8 cellular contexts compared by ENCODE assay signal in the genomic region with DNA sequence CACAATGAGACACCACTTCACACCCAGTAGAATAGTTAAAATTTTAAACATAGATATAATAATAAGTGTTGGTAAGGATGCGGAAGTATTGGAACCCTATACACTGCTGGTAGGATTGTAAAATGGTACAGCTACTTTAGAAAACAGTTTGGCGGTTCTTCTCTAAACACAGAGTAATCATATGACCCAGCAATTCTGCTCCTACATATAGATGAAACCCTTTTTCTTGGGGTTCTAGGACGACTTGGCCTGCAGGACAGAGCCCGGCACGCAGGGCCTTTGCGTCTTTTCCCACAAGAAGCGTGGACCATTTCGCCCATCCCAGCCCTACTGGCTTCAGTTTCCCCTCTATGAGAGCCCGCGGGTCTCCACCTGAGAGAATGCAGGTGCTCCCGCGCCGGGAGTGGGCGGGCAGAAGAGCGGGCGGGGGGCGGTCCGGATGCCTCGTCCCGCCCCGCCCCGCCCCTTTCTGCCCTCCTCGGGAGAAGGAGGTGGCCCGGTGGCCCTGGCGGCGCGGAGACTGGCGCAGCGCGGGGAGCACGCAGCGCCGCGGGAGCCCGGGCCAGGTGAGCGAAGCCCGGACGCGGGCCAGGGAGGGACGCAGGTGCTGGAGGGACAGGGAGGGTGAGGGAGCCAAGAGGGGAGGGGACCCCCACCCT. TPM values are rescaled to one million over a fixed set of nuclear protein-coding genes. Genes with fewer than 3 reads are reported as not detected.
A peak's percentile ranks its signal among the peaks of the same experiment; 100 is the strongest.
DNase-seq lines count a peak whose midpoint lies in the region; ATAC-seq and TF ChIP-seq lines count a peak whose summit lies in the region.

A gene (plus strand): TSS at position 508 of the 659 bp plus-strand sequence. CDS start 3,077 bp downstream, outside the sequence.

- H3K27me3 ChIP-seq in left ventricle myocardium inferior (ENCODE audit: low read depth), result peaks cover 35% of the 10 kb centered on the region
- H3K27me3 ChIP-seq in upper lobe of right lung, result peaks cover 25% of the 10 kb centered on the region

- no peak for DNase-seq in left ventricle myocardium inferior
- DNase-seq in Right ventricle myocardium inferior (ENCODE audit: missing footprints), result no peak
- peak; percentile 76 for DNase-seq in activated effector memory CD4-positive, alpha-beta T cell treated with anti-CD3 and anti-CD28 coated beads, Interleukin-2, amount 50 U/mL, for 16 hours
- no peak for DNase-seq in memory B cell (ENCODE audit: low spot score in 2 of 2)
- peak; percentile 72 for DNase-seq in upper lobe of right lung
- DNase-seq in cortex of kidney (lab: John Stamatoyannopoulos, UW), result no peak
- no peak for DNase-seq in KG1 (lab: John Stamatoyannopoulos, UW)

- no peak for ATAC-seq in Right ventricle myocardium inferior
- peak; percentile 55 for ATAC-seq in memory B cell (ENCODE audit: low read depth)
- peak; percentile 72 for ATAC-seq in upper lobe of right lung
- ATAC-seq in GM21786 (IDR thresholded peaks at IDR 0.05; ENCODE audit: unreplicated experiment), result no peak

- peak within 1 kb of the TSS; percentile 46 for H3K4me3 ChIP-seq in left ventricle myocardium inferior
- peak within 1 kb of the TSS; percentile 13 for H3K4me3 ChIP-seq in upper lobe of right lung

- H3K4me3 Mint-ChIP-seq in memory B cell, result no peak within 1 kb of the TSS

- peaks cover 4% of the 10 kb centered on the region for H3K9me3 Mint-ChIP-seq in memory B cell

- H3K36me3 ChIP-seq in left ventricle myocardium inferior, result no peaks in the 10 kb centered on the region
- H3K36me3 ChIP-seq in upper lobe of right lung, result no peaks in the 10 kb centered on the region

- no peak for TF ChIP-seq CTCF in left ventricle myocardium inferior (IDR thresholded peaks at IDR 0.05; ENCODE audit: borderline replicate concordance)
- no peak for TF ChIP-seq CTCF in upper lobe of right lung (IDR thresholded peaks at IDR 0.05)

- H3K27ac Mint-ChIP-seq in memory B cell, result no peak within 1 kb of the TSS

- H3K27me3 Mint-ChIP-seq in memory B cell, result peaks cover 7% of the 10 kb centered on the region

- H3K4me1 ChIP-seq in left ventricle myocardium inferior (peaks cover 5% of the 10 kb centered on the region), upper lobe of right lung (no peaks in the 10 kb centered on the region)

- H3K36me3 Mint-ChIP-seq in memory B cell, result peaks cover 2% of the 10 kb centered on the region

- H3K9me3 ChIP-seq in left ventricle myocardium inferior (replicated peaks) (peaks cover 9% of the 10 kb centered on the region), upper lobe of right lung (no peaks in the 10 kb centered on the region)

- H3K4me1 Mint-ChIP-seq in memory B cell, result peaks cover 5% of the 10 kb centered on the region

- intact Hi-C loops in left ventricle myocardium inferior (cut with micrococcal nuclease) (no loop called here), Right ventricle myocardium inferior (cut with DNase I) (no loop called here), upper lobe of right lung (cut with DNase I) (no loop called here)

- H3K27ac ChIP-seq in left ventricle myocardium inferior (replicated peaks) (no peak within 1 kb of the TSS), upper lobe of right lung (no peak within 1 kb of the TSS)

RNA-seq across cellular contexts. Expression of the gene that starts here (rescaled TPM):
- total RNA-seq in left ventricle myocardium inferior (0.08 TPM), Right ventricle myocardium inferior (not detected), upper lobe of right lung (0.14 TPM)

Comparison
In these comparisons a context has a peak if more than half of its experiments do, and no peak if none do; other contexts are left out.
1. Peak in DNase-seq, ATAC-seq and H3K4me3 ChIP-seq in upper lobe of right lung; RNA of the gene not detected or under 1 TPM.